In the genomic region with DNA sequence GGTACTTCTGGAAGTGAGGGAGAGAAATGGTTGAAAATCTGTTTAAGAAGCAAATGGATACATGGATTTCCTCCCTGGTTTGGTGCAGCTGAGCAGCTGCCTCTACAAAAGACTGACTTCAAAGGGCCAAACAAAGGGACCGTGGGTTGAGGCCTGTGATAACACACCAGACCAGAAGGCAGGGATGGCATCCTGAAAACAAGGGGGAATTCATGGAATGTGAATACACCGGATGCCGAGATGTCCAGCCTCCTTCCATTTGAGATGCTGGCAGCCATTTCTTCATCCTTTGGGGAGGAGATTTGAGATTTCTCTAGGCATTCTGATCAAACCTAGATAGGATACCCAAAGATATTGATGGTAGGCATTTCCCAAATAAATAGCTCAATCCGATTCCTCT, we compare ENCODE assay signal across 1 cellular context.
TF ChIP-seq lines count a peak whose summit lies in the region.

No MANE protein-coding gene starts in this region.

TF ChIP-seq in GM23338, 12 proteins besides CTCF, POLR2A, EP300 and RAD21 (continued from another document):
- TF ChIP-seq, protein P1, sequence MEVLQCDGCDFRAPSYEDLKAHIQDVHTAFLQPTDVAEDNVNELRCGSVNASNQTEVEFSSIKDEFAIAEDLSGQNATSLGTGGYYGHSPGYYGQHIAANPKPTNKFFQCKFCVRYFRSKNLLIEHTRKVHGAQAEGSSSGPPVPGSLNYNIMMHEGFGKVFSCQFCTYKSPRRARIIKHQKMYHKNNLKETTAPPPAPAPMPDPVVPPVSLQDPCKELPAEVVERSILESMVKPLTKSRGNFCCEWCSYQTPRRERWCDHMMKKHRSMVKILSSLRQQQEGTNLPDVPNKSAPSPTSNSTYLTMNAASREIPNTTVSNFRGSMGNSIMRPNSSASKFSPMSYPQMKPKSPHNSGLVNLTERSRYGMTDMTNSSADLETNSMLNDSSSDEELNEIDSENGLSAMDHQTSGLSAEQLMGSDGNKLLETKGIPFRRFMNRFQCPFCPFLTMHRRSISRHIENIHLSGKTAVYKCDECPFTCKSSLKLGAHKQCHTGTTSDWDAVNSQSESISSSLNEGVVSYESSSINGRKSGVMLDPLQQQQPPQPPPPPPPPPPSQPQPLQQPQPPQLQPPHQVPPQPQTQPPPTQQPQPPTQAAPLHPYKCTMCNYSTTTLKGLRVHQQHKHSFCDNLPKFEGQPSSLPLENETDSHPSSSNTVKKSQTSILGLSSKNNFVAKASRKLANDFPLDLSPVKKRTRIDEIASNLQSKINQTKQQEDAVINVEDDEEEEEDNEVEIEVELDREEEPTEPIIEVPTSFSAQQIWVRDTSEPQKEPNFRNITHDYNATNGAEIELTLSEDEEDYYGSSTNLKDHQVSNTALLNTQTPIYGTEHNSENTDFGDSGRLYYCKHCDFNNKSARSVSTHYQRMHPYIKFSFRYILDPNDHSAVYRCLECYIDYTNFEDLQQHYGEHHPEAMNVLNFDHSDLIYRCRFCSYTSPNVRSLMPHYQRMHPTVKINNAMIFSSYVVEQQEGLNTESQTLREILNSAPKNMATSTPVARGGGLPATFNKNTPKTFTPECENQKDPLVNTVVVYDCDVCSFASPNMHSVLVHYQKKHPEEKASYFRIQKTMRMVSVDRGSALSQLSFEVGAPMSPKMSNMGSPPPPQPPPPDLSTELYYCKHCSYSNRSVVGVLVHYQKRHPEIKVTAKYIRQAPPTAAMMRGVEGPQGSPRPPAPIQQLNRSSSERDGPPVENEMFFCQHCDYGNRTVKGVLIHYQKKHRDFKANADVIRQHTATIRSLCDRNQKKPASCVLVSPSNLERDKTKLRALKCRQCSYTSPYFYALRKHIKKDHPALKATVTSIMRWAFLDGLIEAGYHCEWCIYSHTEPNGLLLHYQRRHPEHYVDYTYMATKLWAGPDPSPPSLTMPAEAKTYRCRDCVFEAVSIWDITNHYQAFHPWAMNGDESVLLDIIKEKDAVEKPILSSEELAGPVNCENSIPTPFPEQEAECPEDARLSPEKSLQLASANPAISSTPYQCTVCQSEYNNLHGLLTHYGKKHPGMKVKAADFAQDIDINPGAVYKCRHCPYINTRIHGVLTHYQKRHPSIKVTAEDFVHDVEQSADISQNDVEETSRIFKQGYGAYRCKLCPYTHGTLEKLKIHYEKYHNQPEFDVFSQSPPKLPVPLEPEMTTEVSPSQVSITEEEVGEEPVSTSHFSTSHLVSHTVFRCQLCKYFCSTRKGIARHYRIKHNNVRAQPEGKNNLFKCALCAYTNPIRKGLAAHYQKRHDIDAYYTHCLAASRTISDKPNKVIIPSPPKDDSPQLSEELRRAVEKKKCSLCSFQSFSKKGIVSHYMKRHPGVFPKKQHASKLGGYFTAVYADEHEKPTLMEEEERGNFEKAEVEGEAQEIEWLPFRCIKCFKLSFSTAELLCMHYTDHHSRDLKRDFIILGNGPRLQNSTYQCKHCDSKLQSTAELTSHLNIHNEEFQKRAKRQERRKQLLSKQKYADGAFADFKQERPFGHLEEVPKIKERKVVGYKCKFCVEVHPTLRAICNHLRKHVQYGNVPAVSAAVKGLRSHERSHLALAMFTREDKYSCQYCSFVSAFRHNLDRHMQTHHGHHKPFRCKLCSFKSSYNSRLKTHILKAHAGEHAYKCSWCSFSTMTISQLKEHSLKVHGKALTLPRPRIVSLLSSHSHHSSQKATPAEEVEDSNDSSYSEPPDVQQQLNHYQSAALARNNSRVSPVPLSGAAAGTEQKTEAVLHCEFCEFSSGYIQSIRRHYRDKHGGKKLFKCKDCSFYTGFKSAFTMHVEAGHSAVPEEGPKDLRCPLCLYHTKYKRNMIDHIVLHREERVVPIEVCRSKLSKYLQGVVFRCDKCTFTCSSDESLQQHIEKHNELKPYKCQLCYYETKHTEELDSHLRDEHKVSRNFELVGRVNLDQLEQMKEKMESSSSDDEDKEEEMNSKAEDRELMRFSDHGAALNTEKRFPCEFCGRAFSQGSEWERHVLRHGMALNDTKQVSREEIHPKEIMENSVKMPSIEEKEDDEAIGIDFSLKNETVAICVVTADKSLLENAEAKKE (CRISPR knock-in tag; IDR thresholded peaks at IDR 0.05), result peak; percentile 60; the same call in 1 of the 2 replicates
- TF ChIP-seq, protein P2, sequence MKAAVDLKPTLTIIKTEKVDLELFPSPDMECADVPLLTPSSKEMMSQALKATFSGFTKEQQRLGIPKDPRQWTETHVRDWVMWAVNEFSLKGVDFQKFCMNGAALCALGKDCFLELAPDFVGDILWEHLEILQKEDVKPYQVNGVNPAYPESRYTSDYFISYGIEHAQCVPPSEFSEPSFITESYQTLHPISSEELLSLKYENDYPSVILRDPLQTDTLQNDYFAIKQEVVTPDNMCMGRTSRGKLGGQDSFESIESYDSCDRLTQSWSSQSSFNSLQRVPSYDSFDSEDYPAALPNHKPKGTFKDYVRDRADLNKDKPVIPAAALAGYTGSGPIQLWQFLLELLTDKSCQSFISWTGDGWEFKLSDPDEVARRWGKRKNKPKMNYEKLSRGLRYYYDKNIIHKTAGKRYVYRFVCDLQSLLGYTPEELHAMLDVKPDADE (IDR thresholded peaks at IDR 0.05), result no peak
- TF ChIP-seq CREB1 (CRISPR knock-in tag; IDR thresholded peaks at IDR 0.05; ENCODE audit: low read depth) (no peak), EZH2 (IDR thresholded peaks at IDR 0.05; ENCODE audit: low read depth, unreplicated experiment) (no peak), NANOG (IDR thresholded peaks at IDR 0.05; ENCODE audit: borderline replicate concordance) (no peak)
- TF ChIP-seq, protein P3, sequence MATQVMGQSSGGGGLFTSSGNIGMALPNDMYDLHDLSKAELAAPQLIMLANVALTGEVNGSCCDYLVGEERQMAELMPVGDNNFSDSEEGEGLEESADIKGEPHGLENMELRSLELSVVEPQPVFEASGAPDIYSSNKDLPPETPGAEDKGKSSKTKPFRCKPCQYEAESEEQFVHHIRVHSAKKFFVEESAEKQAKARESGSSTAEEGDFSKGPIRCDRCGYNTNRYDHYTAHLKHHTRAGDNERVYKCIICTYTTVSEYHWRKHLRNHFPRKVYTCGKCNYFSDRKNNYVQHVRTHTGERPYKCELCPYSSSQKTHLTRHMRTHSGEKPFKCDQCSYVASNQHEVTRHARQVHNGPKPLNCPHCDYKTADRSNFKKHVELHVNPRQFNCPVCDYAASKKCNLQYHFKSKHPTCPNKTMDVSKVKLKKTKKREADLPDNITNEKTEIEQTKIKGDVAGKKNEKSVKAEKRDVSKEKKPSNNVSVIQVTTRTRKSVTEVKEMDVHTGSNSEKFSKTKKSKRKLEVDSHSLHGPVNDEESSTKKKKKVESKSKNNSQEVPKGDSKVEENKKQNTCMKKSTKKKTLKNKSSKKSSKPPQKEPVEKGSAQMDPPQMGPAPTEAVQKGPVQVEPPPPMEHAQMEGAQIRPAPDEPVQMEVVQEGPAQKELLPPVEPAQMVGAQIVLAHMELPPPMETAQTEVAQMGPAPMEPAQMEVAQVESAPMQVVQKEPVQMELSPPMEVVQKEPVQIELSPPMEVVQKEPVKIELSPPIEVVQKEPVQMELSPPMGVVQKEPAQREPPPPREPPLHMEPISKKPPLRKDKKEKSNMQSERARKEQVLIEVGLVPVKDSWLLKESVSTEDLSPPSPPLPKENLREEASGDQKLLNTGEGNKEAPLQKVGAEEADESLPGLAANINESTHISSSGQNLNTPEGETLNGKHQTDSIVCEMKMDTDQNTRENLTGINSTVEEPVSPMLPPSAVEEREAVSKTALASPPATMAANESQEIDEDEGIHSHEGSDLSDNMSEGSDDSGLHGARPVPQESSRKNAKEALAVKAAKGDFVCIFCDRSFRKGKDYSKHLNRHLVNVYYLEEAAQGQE (IDR thresholded peaks at IDR 0.05; ENCODE audit: unreplicated experiment), result no peak
